35 cellular contexts compared by ENCODE assay signal in genomic region chr14:69558774-69559173, GRCh38. TPM values are rescaled to one million over a fixed set of nuclear protein-coding genes. Genes with fewer than 3 reads are reported as not detected.
"Had no signal": no experiment of that assay in that cellular context is flagged by ENCODE, and none has a peak within 500 bp of the region (broad histone marks: within the 10 kb centered on the region; RNA-seq: fewer than 3 reads in every experiment).

No MANE protein-coding gene starts in this region.

- H3K9me3 Mint-ChIP-seq: neural crest cell; stimulated activated effector memory CD8-positive, alpha-beta T cell treated with anti-CD3 and anti-CD28 coated beads, Interleukin-12 subunit alpha, Interleukin-12 subunit beta, amount 100 ng/mL, for 72 hours had no signal

- H3K4me2 ChIP-seq: hepatocyte had no signal

- H2AFZ ChIP-seq: hepatocyte had no signal

- H3K27ac Mint-ChIP-seq: stimulated activated effector memory CD8-positive, alpha-beta T cell treated with anti-CD3 and anti-CD28 coated beads, Interleukin-12 subunit alpha, Interleukin-12 subunit beta, amount 100 ng/mL, for 72 hours had no signal

- ATAC-seq: esophagus mucosa; gastrocnemius medialis; heart left ventricle; left lobe of liver; naive thymus-derived CD4-positive, alpha-beta T cell; psoas muscle; right cardiac atrium had no signal

- H3K27ac ChIP-seq: epithelial cell of prostate, gastrocnemius medialis, heart left ventricle, hepatocyte, psoas muscle, sigmoid colon, stomach, thyroid gland, vagina had no signal

- H3K27me3 ChIP-seq: thyroid gland, vagina had no signal

- H3K4me3 ChIP-seq: gastrocnemius medialis, heart left ventricle, hepatocyte, lung, psoas muscle, sigmoid colon, stomach, thyroid gland, vagina had no signal

- H3K36me3 ChIP-seq: gastrocnemius medialis, heart left ventricle, sigmoid colon, stomach, thyroid gland, vagina had no signal

- H3K9me3 ChIP-seq: gastrocnemius medialis, heart left ventricle, psoas muscle, sigmoid colon, stomach, thyroid gland, vagina had no signal

- H3K4me1 ChIP-seq: gastrocnemius medialis, heart left ventricle, psoas muscle, thyroid gland, vagina had no signal

- H3K36me3 Mint-ChIP-seq: naive thymus-derived CD4-positive, alpha-beta T cell; stimulated activated effector memory CD8-positive, alpha-beta T cell treated with anti-CD3 and anti-CD28 coated beads, Interleukin-12 subunit alpha, Interleukin-12 subunit beta, amount 100 ng/mL, for 72 hours had no signal

- DNase-seq: cortex of kidney; effector CD4-positive, alpha-beta T cell; foreskin fibroblast; gastrocnemius medialis; heart left ventricle; kidney; mesenchymal stem cell; midbrain; naive thymus-derived CD4-positive, alpha-beta T cell; psoas muscle; right cardiac atrium; sigmoid colon; stimulated activated CD4-positive, alpha-beta T cell treated with anti-CD3 and anti-CD28 coated beads, Interleukin-2, amount 100 ng/mL, for 24 hours; stimulated activated CD4-positive, alpha-beta T cell treated with anti-CD3 and anti-CD28 coated beads, Interleukin-4, amount 100 ng/mL, for 24 hours; stimulated activated naive CD4-positive, alpha-beta T cell treated with Interleukin-2 at 50 U/mL for 16 hours; stomach; thyroid gland; trophoblast cell had no signal

- H3K4me1 Mint-ChIP-seq: stimulated activated effector memory CD8-positive, alpha-beta T cell treated with anti-CD3 and anti-CD28 coated beads, Interleukin-12 subunit alpha, Interleukin-12 subunit beta, amount 100 ng/mL, for 72 hours had no signal

- H3K4me3 Mint-ChIP-seq: naive thymus-derived CD4-positive, alpha-beta T cell; stimulated activated effector memory CD8-positive, alpha-beta T cell treated with anti-CD3 and anti-CD28 coated beads, Interleukin-12 subunit alpha, Interleukin-12 subunit beta, amount 100 ng/mL, for 72 hours had no signal

RNA-seq across cellular contexts. Expression of gene CCDC177, which starts 15.9 kb away (rescaled TPM):
- total RNA-seq: dermis microvascular lymphatic vessel endothelial cell; esophagus mucosa; gastrocnemius medialis; glomerular endothelial cell; heart left ventricle; kidney; liver; lung; mucosa of gallbladder; naive thymus-derived CD4-positive, alpha-beta T cell; osteocyte; psoas muscle; renal cortical epithelial cell; right cardiac atrium; sigmoid colon; skeletal muscle tissue; subcutaneous adipose tissue; thyroid gland; ureter; vagina had no signal
- polyA plus RNA-seq: hepatocyte; naive thymus-derived CD4-positive, alpha-beta T cell; psoas muscle; right cardiac atrium; sigmoid colon had no signal
